Comparison of ENCODE assay signal across 1 cellular context in genomic region chr18:814300-815084, GRCh38.
TF ChIP-seq lines count a peak whose summit lies in the region.

No MANE protein-coding gene starts in this region.

TF ChIP-seq in WTC11, 78 proteins besides CTCF, POLR2A, EP300 and RAD21 (continued from another document):
- TF ChIP-seq, protein P1, sequence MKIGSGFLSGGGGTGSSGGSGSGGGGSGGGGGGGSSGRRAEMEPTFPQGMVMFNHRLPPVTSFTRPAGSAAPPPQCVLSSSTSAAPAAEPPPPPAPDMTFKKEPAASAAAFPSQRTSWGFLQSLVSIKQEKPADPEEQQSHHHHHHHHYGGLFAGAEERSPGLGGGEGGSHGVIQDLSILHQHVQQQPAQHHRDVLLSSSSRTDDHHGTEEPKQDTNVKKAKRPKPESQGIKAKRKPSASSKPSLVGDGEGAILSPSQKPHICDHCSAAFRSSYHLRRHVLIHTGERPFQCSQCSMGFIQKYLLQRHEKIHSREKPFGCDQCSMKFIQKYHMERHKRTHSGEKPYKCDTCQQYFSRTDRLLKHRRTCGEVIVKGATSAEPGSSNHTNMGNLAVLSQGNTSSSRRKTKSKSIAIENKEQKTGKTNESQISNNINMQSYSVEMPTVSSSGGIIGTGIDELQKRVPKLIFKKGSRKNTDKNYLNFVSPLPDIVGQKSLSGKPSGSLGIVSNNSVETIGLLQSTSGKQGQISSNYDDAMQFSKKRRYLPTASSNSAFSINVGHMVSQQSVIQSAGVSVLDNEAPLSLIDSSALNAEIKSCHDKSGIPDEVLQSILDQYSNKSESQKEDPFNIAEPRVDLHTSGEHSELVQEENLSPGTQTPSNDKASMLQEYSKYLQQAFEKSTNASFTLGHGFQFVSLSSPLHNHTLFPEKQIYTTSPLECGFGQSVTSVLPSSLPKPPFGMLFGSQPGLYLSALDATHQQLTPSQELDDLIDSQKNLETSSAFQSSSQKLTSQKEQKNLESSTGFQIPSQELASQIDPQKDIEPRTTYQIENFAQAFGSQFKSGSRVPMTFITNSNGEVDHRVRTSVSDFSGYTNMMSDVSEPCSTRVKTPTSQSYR (CRISPR knock-in tag; IDR thresholded peaks at IDR 0.05) = no peak
- TF ChIP-seq NFATC4 (CRISPR knock-in tag; IDR thresholded peaks at IDR 0.05) = no peak
- no peak for TF ChIP-seq JAZF1 (CRISPR knock-in tag; IDR thresholded peaks at IDR 0.05)
